8 cellular contexts compared by ENCODE assay signal in genomic region chrX:103585421-103586313, GRCh38. TPM values are rescaled to one million over a fixed set of nuclear protein-coding genes. Genes with fewer than 3 reads are reported as not detected.
DNase-seq lines count a peak whose midpoint lies in the region; ATAC-seq, FAIRE-seq and TF ChIP-seq lines count a peak whose summit lies in the region.

Gene TCEAL4 (plus strand): TSS chrX:103585515. CDS start chrX:103586676, 1,161 bp downstream.

- H3K4me3 Mint-ChIP-seq in T-helper 17 cell = peak within 1 kb of the TSS; percentile 92

- H2AFZ ChIP-seq in Karpas-422 (ENCODE audit: low read length) (peak within 1 kb of the TSS; percentile 75), keratinocyte (ENCODE audit: control insufficient read depth, low read length) (peak within 1 kb of the TSS; percentile 57)

- H3K79me2 ChIP-seq in Karpas-422 (ENCODE audit: low read length) (peaks cover 11% of the 10 kb centered on the region), keratinocyte (ENCODE audit: control insufficient read depth, insufficient read depth, low read length) (peaks cover 11% of the 10 kb centered on the region)

- no peaks in the 10 kb centered on the region for H3K9me3 ChIP-seq in Karpas-422 (ENCODE audit: low read length)
- H3K9me3 ChIP-seq in T-helper 17 cell (ENCODE audit: control insufficient read depth, low read length, poor library complexity, severe bottlenecking) = no peaks in the 10 kb centered on the region
- no peaks in the 10 kb centered on the region for H3K9me3 ChIP-seq in keratinocyte (ENCODE audit: control insufficient read depth, low read depth, low read length)

- no peaks in the 10 kb centered on the region for H4K20me1 ChIP-seq in Karpas-422 (ENCODE audit: insufficient read depth, low read depth, low read length)
- H4K20me1 ChIP-seq in keratinocyte (ENCODE audit: control insufficient read depth, extremely low read depth, insufficient read depth, low read length) = no peaks in the 10 kb centered on the region

- DNase-seq in EH (ENCODE audit: low read depth) (peak; percentile 49), Karpas-422 (peak; percentile 72), T-helper 17 cell (peak in 1 of 3 donors; percentile 23), cerebellar cortex (ENCODE audit: low spot score) (peak; percentile 67), keratinocyte (ENCODE audit: low read depth, low spot score) (no peak), D721Med (ENCODE audit: insufficient read length, low spot score) (no peak)

- H3K9ac ChIP-seq in Karpas-422 (ENCODE audit: low read length) (peak within 1 kb of the TSS; percentile 79), keratinocyte (ENCODE audit: control insufficient read depth, extremely low read depth, insufficient read depth, low read length) (peak within 1 kb of the TSS; percentile 84)

- H3K4me3 ChIP-seq in Karpas-422 (ENCODE audit: low read length) (peak within 1 kb of the TSS; percentile 78), keratinocyte (ENCODE audit: control insufficient read depth in 2 of 3, extremely low read depth in 1 of 3, insufficient read depth in 2 of 3, low read depth in 1 of 3, low read length in 3 of 3) (peak within 1 kb of the TSS; percentile 60 to 77 (median 70)), skin epidermis (peak within 1 kb of the TSS; percentile 46 to 70 (median 60))

- peaks cover 12% of the 10 kb centered on the region for H3K4me1 Mint-ChIP-seq in T-helper 17 cell

- ATAC-seq in GM21529 (IDR thresholded peaks at IDR 0.05; ENCODE audit: unreplicated experiment) (peak; percentile 92), T-helper 17 cell (peak; percentile 85)

- H3K4me2 ChIP-seq in Karpas-422 (ENCODE audit: low read depth, low read length, poor library complexity, severe bottlenecking) (peak within 1 kb of the TSS; percentile 77), keratinocyte (ENCODE audit: control insufficient read depth, extremely low read depth, insufficient read depth, low read depth, low read length) (peak within 1 kb of the TSS; percentile 63)

- peaks cover 12% of the 10 kb centered on the region for H3K4me1 ChIP-seq in Karpas-422 (ENCODE audit: low read length)
- no peaks in the 10 kb centered on the region for H3K4me1 ChIP-seq in keratinocyte (ENCODE audit: control insufficient read depth, extremely low read depth, insufficient read depth, low read length)

- TF ChIP-seq CTCF in keratinocyte (optimal IDR thresholded peaks at IDR 0.05 in 1 of 3, IDR thresholded peaks at IDR 0.05 in 1 of 3, conservative IDR thresholded peaks at IDR 0.05 in 1 of 3; ENCODE audit: extremely low read depth in 1 of 3, insufficient read depth in 2 of 3, low read length in 3 of 3) = no peak
- TF ChIP-seq CTCF in D721Med (IDR thresholded peaks at IDR 0.05; ENCODE audit: insufficient read depth, missing control alignments) = no peak

- H3K36me3 ChIP-seq in Karpas-422 (ENCODE audit: insufficient read depth, low read length) (no peaks in the 10 kb centered on the region; the same call in 1 of the 2 replicates), keratinocyte (ENCODE audit: control insufficient read depth in 2 of 2, extremely low read depth in 1 of 2, insufficient read depth in 2 of 2, low read length in 2 of 2) (peaks cover 2 to 3% of the 10 kb centered on the region in 2 experiments)

- H3K27ac Mint-ChIP-seq in T-helper 17 cell = peak within 1 kb of the TSS; percentile 85

- no peaks in the 10 kb centered on the region for H3K27me3 Mint-ChIP-seq in T-helper 17 cell

- H3K36me3 Mint-ChIP-seq in T-helper 17 cell (ENCODE audit: low read depth) = no peaks in the 10 kb centered on the region

- no peaks in the 10 kb centered on the region for H3K9me2 ChIP-seq in Karpas-422 (replicated peaks; ENCODE audit: insufficient read depth, low read length)

- dilution Hi-C loops in keratinocyte (cut with MboI; ENCODE audit: extremely low pct_ligation_motif_present, low sequenced_read_pairs) = no loop called here

- no peak within 1 kb of the TSS for H3K27ac ChIP-seq in Karpas-422 (ENCODE audit: low read length)
- peak within 1 kb of the TSS; percentile 59 for H3K27ac ChIP-seq in keratinocyte (ENCODE audit: control insufficient read depth, insufficient read depth, low read length)
- peak within 1 kb of the TSS; percentile 22 to 90 (median 82) for H3K27ac ChIP-seq in skin epidermis

- FAIRE-seq in keratinocyte (lab: Jason Lieb, UNC) = no peak
- FAIRE-seq in D721Med (lab: Jason Lieb, UNC) = no peak

- H3K27me3 ChIP-seq in Karpas-422 (ENCODE audit: low read length) (no peaks in the 10 kb centered on the region), keratinocyte (ENCODE audit: control insufficient read depth, extremely low read depth, insufficient read depth, low read length) (no peaks in the 10 kb centered on the region)

- H3K9me1 ChIP-seq in keratinocyte (ENCODE audit: control insufficient read depth, extremely low read depth, insufficient read depth, low read length) = no peaks in the 10 kb centered on the region

RNA-seq across cellular contexts. Expression of gene TCEAL4, which starts in this region (rescaled TPM):
- 19.8 and 35.4 TPM in 2 replicates for total RNA-seq in Karpas-422 (2014; rRNA removed; shearing (Covaris generic); ENCODE audit: low replicate concordance)
- total RNA-seq in T-helper 17 cell = 10 to 100 TPM in 1 of 2 donors, 1 to 10 TPM in 1; 6.6 to 11.9 TPM
- 44.3 to 73.1 TPM (median 45.4 TPM) in 3 replicates for polyA plus RNA-seq in keratinocyte
- 78.9 TPM for polyA plus RNA-seq in keratinocyte (2011; ENCODE audit: low read depth)
- polyA plus RNA-seq in keratinocyte (2011; cell fraction: cytosol; rRNA removed) = 55.3 and 71.3 TPM in 2 replicates
- polyA plus RNA-seq in keratinocyte (2011; cell fraction: nucleus; rRNA removed) = 45.1 and 61.9 TPM in 2 replicates
- polyA plus RNA-seq in keratinocyte (2012; ENCODE audit: low replicate concordance) = 76.2 and 139 TPM in 2 replicates
- 7.0 to 10.7 TPM (median 7.3 TPM) in 3 replicates for polyA minus RNA-seq in keratinocyte
- polyA minus RNA-seq in keratinocyte (2011; cell fraction: cytosol; rRNA and poly(A)+ RNA removed) = 16.7 TPM
- polyA minus RNA-seq in keratinocyte (2011; cell fraction: nucleus; rRNA and poly(A)+ RNA removed) = 6.0 and 10.7 TPM in 2 replicates

Comparison
In these comparisons a context has a peak if more than half of its experiments do, and no peak if none do; other contexts are left out.
1. DNase-seq: peak in EH (single experiment), Karpas-422 (single experiment) and cerebellar cortex (single experiment); none in keratinocyte (single experiment) and D721Med (single experiment).
2. Peak in every context shown above with its lines, with median percentiles within 50 percentile points of each other: H3K4me3 ChIP-seq.